ENCODE assay signal across 26 cellular contexts in the genomic region with DNA sequence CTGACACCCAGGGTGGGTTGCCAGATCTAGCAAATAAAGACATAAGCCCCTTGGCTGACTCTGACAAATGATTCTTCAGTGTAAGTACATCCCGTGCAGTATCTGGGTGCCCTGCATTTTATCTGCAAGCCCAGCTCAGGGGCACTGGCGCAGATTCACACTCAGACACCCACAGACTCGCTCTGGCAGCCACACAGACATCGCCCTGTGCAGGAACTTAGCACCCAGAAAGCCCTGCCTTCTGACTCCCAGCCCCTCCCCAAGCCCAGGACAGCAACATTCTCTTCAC.
"Had no signal": no experiment of that assay in that cellular context is flagged by ENCODE, and none has a peak within 500 bp of the region (broad histone marks: within the 10 kb centered on the region; RNA-seq: fewer than 3 reads in every experiment).

No MANE protein-coding gene starts in this region.

- H3K9ac ChIP-seq: KMS-11 had no signal

- H3K27me3 ChIP-seq: body of pancreas, SJCRH30 had no signal

- H3K4me2 ChIP-seq: KMS-11 had no signal

- H3K27ac ChIP-seq: body of pancreas, KMS-11, SJCRH30, SK-N-MC had no signal

- DNase-seq: activated CD4-positive, alpha-beta T cell treated with anti-CD3 and anti-CD28 coated beads, Interleukin-2, amount 10 ng/mL, durations not matched to agents 24 days and 14 days; activated CD4-positive, alpha-beta T cell treated with anti-CD3 and anti-CD28 coated beads, Interleukin-2, amount 50 U/mL, for 4 hours; activated CD8-positive, alpha-beta T cell treated with anti-CD3 and anti-CD28 coated beads for 36 hours; activated gamma-delta T cell; activated naive CD4-positive, alpha-beta T cell treated with Interleukin-2 at 50 U/mL for 16 hours; activated naive CD8-positive, alpha-beta T cell treated with anti-CD3 and anti-CD28 coated beads, Interleukin-2, amount 10 ng/mL, durations not matched to agents 7 days and 5 days; activated T-cell treated with anti-CD3 and anti-CD28 coated beads, Interleukin-2, amount 50 U/mL, for 24 hours; amygdala; body of pancreas; NCI-H1092 treated with DMSO at 0.1 percent for 48 hours; NCI-H1417; NCI-H146; NCI-H187; NCI-H2029 treated with DMSO at 0.1 percent for 48 hours; NCI-H2107; NCI-H2171; NCI-H510A; NCI-H526; NCI-H748 treated with DMSO at 0.1 percent for 48 hours; SHP77; SJCRH30; T1000 had no signal

- H3K9me3 Mint-ChIP-seq: activated CD4-positive, alpha-beta T cell treated with anti-CD3 and anti-CD28 coated beads, Interleukin-2, amount 10 ng/mL, durations not matched to agents 24 days and 14 days; activated CD8-positive, alpha-beta T cell treated with anti-CD3 and anti-CD28 coated beads for 36 hours; activated naive CD4-positive, alpha-beta T cell treated with anti-CD3 and anti-CD28 coated beads, Interleukin-2, amount 50 U/mL, for 24 hours; activated T-cell treated with anti-CD3 and anti-CD28 coated beads, Interleukin-2, amount 50 U/mL, for 24 hours; activated T-helper 2 cell treated with anti-CD3 and anti-CD28 coated beads, Interferon-gamma antibody, Interleukin-2, Interleukin-4, amounts not matched to agents 10 μg/mL and 5 μg/mL and 100 μg/mL, durations not matched to agents 14 hours and 24 hours and 36 hours had no signal

- H3K4me3 ChIP-seq: body of pancreas, SJCRH30, SK-N-MC had no signal

- H3K9me3 ChIP-seq: body of pancreas, SJCRH30 had no signal

- H3K27ac Mint-ChIP-seq: activated CD4-positive, alpha-beta T cell treated with anti-CD3 and anti-CD28 coated beads, Interleukin-2, amount 10 ng/mL, durations not matched to agents 24 days and 14 days; activated CD8-positive, alpha-beta T cell treated with anti-CD3 and anti-CD28 coated beads for 36 hours; activated naive CD4-positive, alpha-beta T cell treated with anti-CD3 and anti-CD28 coated beads, Interleukin-2, amount 50 U/mL, for 24 hours; activated naive CD8-positive, alpha-beta T cell treated with anti-CD3 and anti-CD28 coated beads, Interleukin-2, amount 10 ng/mL, durations not matched to agents 7 days and 5 days; activated T-cell treated with anti-CD3 and anti-CD28 coated beads, Interleukin-2, amount 50 U/mL, for 24 hours; activated T-helper 2 cell treated with anti-CD3 and anti-CD28 coated beads, Interferon-gamma antibody, Interleukin-2, Interleukin-4, amounts not matched to agents 10 μg/mL and 5 μg/mL and 100 μg/mL, durations not matched to agents 14 hours and 24 hours and 36 hours had no signal

- H3K36me3 ChIP-seq: SJCRH30 had no signal

- H3K4me3 Mint-ChIP-seq: activated CD4-positive, alpha-beta T cell treated with anti-CD3 and anti-CD28 coated beads, Interleukin-2, amount 10 ng/mL, durations not matched to agents 24 days and 14 days; activated CD8-positive, alpha-beta T cell treated with anti-CD3 and anti-CD28 coated beads for 36 hours; activated naive CD4-positive, alpha-beta T cell treated with anti-CD3 and anti-CD28 coated beads, Interleukin-2, amount 50 U/mL, for 24 hours; activated naive CD8-positive, alpha-beta T cell treated with anti-CD3 and anti-CD28 coated beads, Interleukin-2, amount 10 ng/mL, durations not matched to agents 7 days and 5 days; activated T-cell treated with anti-CD3 and anti-CD28 coated beads, Interleukin-2, amount 50 U/mL, for 24 hours had no signal

- ATAC-seq: activated CD8-positive, alpha-beta T cell treated with anti-CD3 and anti-CD28 coated beads for 36 hours; body of pancreas had no signal
